Comparison of ENCODE assay signal across 15 cellular contexts in genomic region chr14:84859116-84859515, GRCh38.
"Had no signal": no experiment of that assay in that cellular context is flagged by ENCODE, and none has a peak within 500 bp of the region (broad histone marks: within the 10 kb centered on the region; RNA-seq: fewer than 3 reads in every experiment).

No MANE protein-coding gene starts in this region.

- DNase-seq: dorsolateral prefrontal cortex; effector CD4-positive, alpha-beta T cell; effector memory CD4-positive, alpha-beta T cell; foreskin keratinocyte; heart left ventricle; hypothalamus; immature natural killer cell; left cardiac atrium; left lung; left ventricle myocardium superior; lower lobe of right lung; mesenchymal stem cell; naive thymus-derived CD4-positive, alpha-beta T cell; natural killer cell had no signal

- ATAC-seq: foreskin keratinocyte; gastroesophageal sphincter; heart left ventricle; left cardiac atrium; left lung; left ventricle myocardium superior; lower lobe of right lung; naive thymus-derived CD4-positive, alpha-beta T cell; natural killer cell had no signal
